Comparison of ENCODE assay signal across 16 cellular contexts in the genomic region with DNA sequence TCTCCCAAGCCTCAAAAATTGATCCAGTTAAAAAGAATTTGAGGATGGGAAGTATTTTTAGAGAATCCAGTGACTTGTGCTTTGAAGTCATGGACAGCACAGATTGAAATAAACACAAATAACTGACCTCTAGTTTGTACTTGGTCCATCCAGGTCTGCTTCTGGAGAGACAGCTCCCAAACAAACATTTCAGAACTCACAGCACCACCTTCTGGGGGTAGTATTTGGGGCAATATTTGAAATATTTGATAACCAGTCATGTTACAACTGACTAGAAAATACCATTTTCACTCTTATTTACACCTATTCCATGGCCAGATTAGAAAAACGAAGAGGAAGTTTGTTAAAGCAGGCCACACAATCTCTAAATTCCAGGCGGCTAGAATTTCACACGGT. TPM values are rescaled to one million over a fixed set of nuclear protein-coding genes. Genes with fewer than 3 reads are reported as not detected.
A peak's percentile ranks its signal among the peaks of the same experiment; 100 is the strongest.
DNase-seq lines count a peak whose midpoint lies in the region; ATAC-seq, FAIRE-seq and TF ChIP-seq lines count a peak whose summit lies in the region.
"Had no signal": no experiment of that assay in that cellular context is flagged by ENCODE, and none has a peak within 500 bp of the region (broad histone marks: within the 10 kb centered on the region; RNA-seq: fewer than 3 reads in every experiment).

No MANE protein-coding gene starts in this region.

- H3K36me3 Mint-ChIP-seq in brain, result no peaks in the 10 kb centered on the region
- peaks cover 23% of the 10 kb centered on the region for H3K36me3 Mint-ChIP-seq in activated CD4-positive, alpha-beta T cell treated with anti-CD3 and anti-CD28 coated beads, Interleukin-2, amount 10 ng/mL, durations not matched to agents 24 days and 14 days (ENCODE audit: low read depth)

- H3K4me3 ChIP-seq in NB4 (ENCODE audit: low read depth, low read length), result no peak overlapping the region
- H3K4me3 ChIP-seq in kidney epithelial cell (ENCODE audit: low read depth, low read length), result no peak overlapping the region
- H3K4me3 ChIP-seq: uterus had no signal

- H3K9me3 Mint-ChIP-seq in brain, result peaks cover 0 to 10% (median 0%) of the 10 kb centered on the region in 5 experiments
- no peaks in the 10 kb centered on the region for H3K9me3 Mint-ChIP-seq in activated CD4-positive, alpha-beta T cell treated with anti-CD3 and anti-CD28 coated beads, Interleukin-2, amount 10 ng/mL, durations not matched to agents 24 days and 14 days
- H3K9me3 Mint-ChIP-seq: nephron progenitor cell had no signal

- intact Hi-C loops in activated CD4-positive, alpha-beta T cell treated with anti-CD3 and anti-CD28 coated beads, Interleukin-2, amount 10 ng/mL, durations not matched to agents 24 days and 14 days (cut with micrococcal nuclease), result loop anchor here (10.0 kb wide), 1 partner anchor 177 kb away; no protein-coding TSS in a partner anchor

- H3K27ac Mint-ChIP-seq in brain, result peak overlapping the region in 4 of 5 experiments; percentile 28 to 86 (median 60)
- no peak overlapping the region for H3K27ac Mint-ChIP-seq in activated CD4-positive, alpha-beta T cell treated with anti-CD3 and anti-CD28 coated beads, Interleukin-2, amount 10 ng/mL, durations not matched to agents 24 days and 14 days
- H3K27ac Mint-ChIP-seq: activated CD8-positive, alpha-beta memory T cell treated with anti-CD3 and anti-CD28 coated beads, Interleukin-2, amount 10 ng/mL, durations not matched to agents 7 days and 5 days; activated naive CD8-positive, alpha-beta T cell treated with anti-CD3 and anti-CD28 coated beads, Interleukin-2, amount 10 ng/mL, durations not matched to agents 7 days and 5 days; nephron progenitor cell had no signal

- TF ChIP-seq POLR2A in NB4 (IDR thresholded peaks at IDR 0.05; ENCODE audit: extremely low read depth, insufficient read length), result no peak

- ATAC-seq in HG03469 (IDR thresholded peaks at IDR 0.05; ENCODE audit: unreplicated experiment), result no peak
- ATAC-seq: activated CD8-positive, alpha-beta memory T cell treated with anti-CD3 and anti-CD28 coated beads, Interleukin-2, amount 10 ng/mL, durations not matched to agents 7 days and 5 days had no signal

- DNase-seq in EH (ENCODE audit: low read depth), result peak; percentile 23
- peak; percentile 19 for DNase-seq in NB4 (ENCODE audit: low read depth)
- DNase-seq in kidney epithelial cell (ENCODE audit: low read depth), result no peak
- no peak for DNase-seq in RCC 7860 (ENCODE audit: low spot score)
- no peak for DNase-seq in NCI-H2171 treated with DMSO at 0.1 percent for 48 hours (lab: John Stamatoyannopoulos, UW)
- DNase-seq in activated CD4-positive, alpha-beta T cell treated with anti-CD3 and anti-CD28 coated beads, Interleukin-2, amount 10 ng/mL, durations not matched to agents 24 days and 14 days, result no peak
- DNase-seq: activated CD8-positive, alpha-beta memory T cell treated with anti-CD3 and anti-CD28 coated beads, Interleukin-2, amount 10 ng/mL, durations not matched to agents 7 days and 5 days; activated naive CD8-positive, alpha-beta T cell treated with anti-CD3 and anti-CD28 coated beads, Interleukin-2, amount 10 ng/mL, durations not matched to agents 7 days and 5 days; CD4-positive, alpha-beta memory T cell; NCI-H1436; nephron progenitor cell; T-helper 9 cell; uterus had no signal

- no peak for TF ChIP-seq CTCF in NB4 (IDR thresholded peaks at IDR 0.05; ENCODE audit: low read depth, low read length)
- peak in 1 of 2 experiments; percentile 27 for TF ChIP-seq CTCF in brain (conservative IDR thresholded peaks at IDR 0.05)
- TF ChIP-seq CTCF in kidney epithelial cell (IDR thresholded peaks at IDR 0.05; ENCODE audit: insufficient read depth, low read length, poor library complexity, severe bottlenecking), result peak; percentile 6

- peak overlapping the region in 1 of 5 experiments; percentile 58 for H3K4me3 Mint-ChIP-seq in brain
- no peak overlapping the region for H3K4me3 Mint-ChIP-seq in activated CD4-positive, alpha-beta T cell treated with anti-CD3 and anti-CD28 coated beads, Interleukin-2, amount 10 ng/mL, durations not matched to agents 24 days and 14 days
- H3K4me3 Mint-ChIP-seq: activated CD8-positive, alpha-beta memory T cell treated with anti-CD3 and anti-CD28 coated beads, Interleukin-2, amount 10 ng/mL, durations not matched to agents 7 days and 5 days; activated naive CD8-positive, alpha-beta T cell treated with anti-CD3 and anti-CD28 coated beads, Interleukin-2, amount 10 ng/mL, durations not matched to agents 7 days and 5 days; CD4-positive, alpha-beta memory T cell; nephron progenitor cell had no signal

- H3K27me3 Mint-ChIP-seq in brain, result no peaks in the 10 kb centered on the region
- H3K27me3 Mint-ChIP-seq in activated CD4-positive, alpha-beta T cell treated with anti-CD3 and anti-CD28 coated beads, Interleukin-2, amount 10 ng/mL, durations not matched to agents 24 days and 14 days, result no peaks in the 10 kb centered on the region
- H3K27me3 Mint-ChIP-seq: activated CD8-positive, alpha-beta memory T cell treated with anti-CD3 and anti-CD28 coated beads, Interleukin-2, amount 10 ng/mL, durations not matched to agents 7 days and 5 days; activated naive CD8-positive, alpha-beta T cell treated with anti-CD3 and anti-CD28 coated beads, Interleukin-2, amount 10 ng/mL, durations not matched to agents 7 days and 5 days; CD4-positive, alpha-beta memory T cell had no signal

- H3K36me3 ChIP-seq in kidney epithelial cell (ENCODE audit: control insufficient read depth, insufficient read depth, low read length), result no peaks in the 10 kb centered on the region
- H3K36me3 ChIP-seq: uterus had no signal

- peaks cover 51% of the 10 kb centered on the region for H3K4me1 Mint-ChIP-seq in brain
- H3K4me1 Mint-ChIP-seq in activated CD4-positive, alpha-beta T cell treated with anti-CD3 and anti-CD28 coated beads, Interleukin-2, amount 10 ng/mL, durations not matched to agents 24 days and 14 days, result no peaks in the 10 kb centered on the region
- H3K4me1 Mint-ChIP-seq: activated CD8-positive, alpha-beta memory T cell treated with anti-CD3 and anti-CD28 coated beads, Interleukin-2, amount 10 ng/mL, durations not matched to agents 7 days and 5 days; activated naive CD8-positive, alpha-beta T cell treated with anti-CD3 and anti-CD28 coated beads, Interleukin-2, amount 10 ng/mL, durations not matched to agents 7 days and 5 days had no signal

- FAIRE-seq in RCC 7860 (lab: Jason Lieb, UNC), result no peak
- FAIRE-seq: endometrium had no signal

- no peaks in the 10 kb centered on the region for H3K27me3 ChIP-seq in kidney epithelial cell (ENCODE audit: control insufficient read depth, insufficient read depth, low read length)
- H3K27me3 ChIP-seq: uterus had no signal

RNA-seq across cellular contexts. Expression of a gene that starts 56.2 kb away (rescaled TPM):
- 14.9 TPM for polyA plus RNA-seq in brain (ENCODE audit: insufficient read depth, low read depth, low replicate concordance)
- total RNA-seq in kidney epithelial cell, result 84.8 and 109 TPM in 2 replicates
- total RNA-seq in activated CD4-positive, alpha-beta T cell treated with anti-CD3 and anti-CD28 coated beads, Interleukin-2, amount 10 ng/mL, durations not matched to agents 24 days and 14 days, result 67.1 and 71.8 TPM in 2 replicates

Comparison
In these comparisons a context has a peak if more than half of its experiments do, and no peak if none do; other contexts are left out.
1. DNase-seq: peak in EH (single experiment) and NB4 (single experiment); none in kidney epithelial cell (single experiment), RCC 7860 (single experiment), NCI-H2171 treated with DMSO at 0.1 percent for 48 hours (single experiment) and activated CD4-positive, alpha-beta T cell treated with anti-CD3 and anti-CD28 coated beads, Interleukin-2, amount 10 ng/mL, durations not matched to agents 24 days and 14 days (single experiment).